ENCODE assay signal across 30 cellular contexts in genomic region chr4:37792241-37792640, GRCh38.
"Had no signal": no experiment of that assay in that cellular context is flagged by ENCODE, and none has a peak within 500 bp of the region (broad histone marks: within the 10 kb centered on the region; RNA-seq: fewer than 3 reads in every experiment).

No MANE protein-coding gene starts in this region.

- H3K27me3 ChIP-seq: adrenal gland, ascending aorta, body of pancreas, brain microvascular endothelial cell, breast epithelium, cardiac muscle cell had no signal

- DNase-seq: activated effector memory CD4-positive, alpha-beta T cell treated with anti-CD3 and anti-CD28 coated beads, Interleukin-2, amount 50 U/mL, for 16 hours; activated effector memory CD4-positive, alpha-beta T cell treated with Interleukin-2 at 50 U/mL for 16 hours; activated gamma-delta T cell; activated gamma-delta T cell treated with Interleukin-2 at 50 U/mL for 16 hours; activated naive CD4-positive, alpha-beta T cell; activated naive CD4-positive, alpha-beta T cell treated with anti-CD3 and anti-CD28 coated beads for 36 hours; activated naive CD4-positive, alpha-beta T cell treated with anti-CD3 and anti-CD28 coated beads, Interleukin-2, amount 10 ng/mL, durations not matched to agents 7 days and 5 days; activated naive CD4-positive, alpha-beta T cell treated with anti-CD3 and anti-CD28 coated beads, Interleukin-2, amount 50 U/mL, for 16 hours; activated naive CD4-positive, alpha-beta T cell treated with Interleukin-2 at 50 U/mL for 16 hours; activated naive CD8-positive, alpha-beta T cell treated with anti-CD3 and anti-CD28 coated beads for 36 hours; activated naive CD8-positive, alpha-beta T cell treated with anti-CD3 and anti-CD28 coated beads, Interleukin-2, amount 10 ng/mL, durations not matched to agents 7 days and 5 days; activated naive CD8-positive, alpha-beta T cell treated with anti-CD3 and anti-CD28 coated beads, Interleukin-2, amount 50 U/mL, for 24 hours; activated T-cell treated with anti-CD3 and anti-CD28 coated beads, Interleukin-2, amount 50 U/mL, for 1 hour; activated T-cell treated with anti-CD3 and anti-CD28 coated beads, Interleukin-2, amount 50 U/mL, for 24 hours; activated T-cell treated with anti-CD3 and anti-CD28 coated beads, Interleukin-2, amount 50 U/mL, for 4 hours; activated T-cell treated with anti-CD3 and anti-CD28 coated beads, Interleukin-2, amount 50 U/mL, for 48 hours; activated T-cell treated with anti-CD3 and anti-CD28 coated beads, Interleukin-2, amount 50 U/mL, for 72 hours; adrenal gland; amniotic stem cell; amygdala; anterior cingulate cortex; aorta; body of pancreas; brain microvascular endothelial cell; caudate nucleus; central memory CD4-positive, alpha-beta T cell; cerebellar nuclear complex had no signal

- H3K4me3 ChIP-seq: adrenal gland, ascending aorta, body of pancreas, breast epithelium, cardiac muscle cell had no signal

- H3K36me3 ChIP-seq: adrenal gland, ascending aorta, brain microvascular endothelial cell, breast epithelium, cardiac muscle cell had no signal

- H3K9me3 ChIP-seq: adrenal gland, ascending aorta, body of pancreas, breast epithelium had no signal

- H3K4me1 ChIP-seq: adrenal gland, ascending aorta, body of pancreas, breast epithelium had no signal

- H3K27ac ChIP-seq: adrenal gland, ascending aorta, body of pancreas, brain microvascular endothelial cell, breast epithelium, cardiac muscle cell had no signal
